ENCODE assay signal across 8 cellular contexts in genomic region chr10:80530251-80530650, GRCh38. TPM values are rescaled to one million over a fixed set of nuclear protein-coding genes. Genes with fewer than 3 reads are reported as not detected.
DNase-seq lines count a peak whose midpoint lies in the region; ATAC-seq and TF ChIP-seq lines count a peak whose summit lies in the region.

No MANE protein-coding gene starts in this region.

- no peak overlapping the region for H3K9ac ChIP-seq in Karpas-422 (ENCODE audit: low read length)

- H3K27ac ChIP-seq in right atrium auricular region (no peak overlapping the region), Karpas-422 (ENCODE audit: low read length) (no peak overlapping the region), sigmoid colon (no peak overlapping the region), tibial artery (no peak overlapping the region)

- WGBS in sigmoid colon, 2 donors, result 9 to 42% methylated on average over 2 of the region's 2 CpGs

- no peak overlapping the region for H2AFZ ChIP-seq in Karpas-422 (ENCODE audit: low read length)

- intact Hi-C loops in Right ventricle myocardium superior (cut with DNase I) (no loop called here), head of caudate nucleus (cut with DNase I) (no loop called here), sigmoid colon (cut with DNase I) (no loop called here), tibial artery (cut with DNase I; ENCODE audit: low total_unique reads) (no loop called here)

- H3K27me3 ChIP-seq in right atrium auricular region, result no peaks in the 10 kb centered on the region
- no peaks in the 10 kb centered on the region for H3K27me3 ChIP-seq in Karpas-422 (ENCODE audit: low read length)
- no peaks in the 10 kb centered on the region for H3K27me3 ChIP-seq in sigmoid colon
- no peaks in the 10 kb centered on the region for H3K27me3 ChIP-seq in tibial artery

- H3K4me1 Mint-ChIP-seq in activated CD8-positive, alpha-beta T cell treated with anti-CD3 and anti-CD28 coated beads, Interleukin-2, amount 10 ng/mL, durations not matched to agents 7 days and 5 days (ENCODE audit: low read depth), result peaks cover 76% of the 10 kb centered on the region

- H3K36me3 ChIP-seq in right atrium auricular region, result no peaks in the 10 kb centered on the region
- no peaks in the 10 kb centered on the region for H3K36me3 ChIP-seq in Karpas-422 (ENCODE audit: insufficient read depth, low read length)
- H3K36me3 ChIP-seq in sigmoid colon, result no peaks in the 10 kb centered on the region
- H3K36me3 ChIP-seq in tibial artery, result no peaks in the 10 kb centered on the region

- no peaks in the 10 kb centered on the region for H3K9me2 ChIP-seq in Karpas-422 (replicated peaks; ENCODE audit: insufficient read depth, low read length)

- H3K4me3 ChIP-seq in right atrium auricular region, result no peak overlapping the region
- H3K4me3 ChIP-seq in Karpas-422 (ENCODE audit: low read length), result no peak overlapping the region
- no peak overlapping the region for H3K4me3 ChIP-seq in sigmoid colon
- H3K4me3 ChIP-seq in tibial artery, result no peak overlapping the region

- H4K20me1 ChIP-seq in Karpas-422 (ENCODE audit: insufficient read depth, low read depth, low read length), result no peaks in the 10 kb centered on the region

- no peak for TF ChIP-seq EP300 in sigmoid colon (IDR thresholded peaks at IDR 0.05)

- no peaks in the 10 kb centered on the region for H3K27me3 Mint-ChIP-seq in activated CD8-positive, alpha-beta T cell treated with anti-CD3 and anti-CD28 coated beads, Interleukin-2, amount 10 ng/mL, durations not matched to agents 7 days and 5 days (ENCODE audit: low read depth)

- H3K9me3 ChIP-seq in right atrium auricular region (no peaks in the 10 kb centered on the region), Karpas-422 (ENCODE audit: low read length) (no peaks in the 10 kb centered on the region), sigmoid colon (no peaks in the 10 kb centered on the region), tibial artery (no peaks in the 10 kb centered on the region)

- no peak for TF ChIP-seq POLR2A in sigmoid colon (IDR thresholded peaks at IDR 0.05)

- no peaks in the 10 kb centered on the region for H3K79me2 ChIP-seq in Karpas-422 (ENCODE audit: low read length)

- TF ChIP-seq CTCF in right atrium auricular region (IDR thresholded peaks at IDR 0.05), result no peak
- TF ChIP-seq CTCF in sigmoid colon (IDR thresholded peaks at IDR 0.05), result no peak
- no peak for TF ChIP-seq CTCF in tibial artery (IDR thresholded peaks at IDR 0.05)

- peak overlapping the region; percentile 61 for H3K4me3 Mint-ChIP-seq in activated CD8-positive, alpha-beta T cell treated with anti-CD3 and anti-CD28 coated beads, Interleukin-2, amount 10 ng/mL, durations not matched to agents 7 days and 5 days

- CTCF ChIA-PET in activated CD8-positive, alpha-beta T cell treated with anti-CD3 and anti-CD28 coated beads, Interleukin-2, amount 10 ng/mL, durations not matched to agents 7 days and 5 days (lab: Charles Lee), result interaction anchor here (1.0 to 6.9 kb wide), 16 partner anchors 10 to 150 kb away, joined by 3 to 31 read pairs (median 6); no protein-coding TSS in a partner anchor

- DNase-seq in Right ventricle myocardium superior, result no peak
- no peak for DNase-seq in right atrium auricular region (ENCODE audit: low spot score)
- DNase-seq in Karpas-422, result peak; percentile 51
- DNase-seq in activated CD8-positive, alpha-beta T cell treated with anti-CD3 and anti-CD28 coated beads, Interleukin-2, amount 10 ng/mL, durations not matched to agents 7 days and 5 days, result peak; percentile 69
- DNase-seq in head of caudate nucleus, result peak in 31 of 42 donors; percentile 25 to 70 (median 46)
- peak in 5 of 6 experiments; percentile 14 to 40 (median 27) for DNase-seq in stimulated activated naive CD4-positive, alpha-beta T cell (lab: John Stamatoyannopoulos, UW)
- DNase-seq in sigmoid colon, result no peak
- DNase-seq in tibial artery, result no peak

- ATAC-seq in Right ventricle myocardium superior (ENCODE audit: poor library complexity), result peak; percentile 56
- ATAC-seq in activated CD8-positive, alpha-beta T cell treated with anti-CD3 and anti-CD28 coated beads, Interleukin-2, amount 10 ng/mL, durations not matched to agents 7 days and 5 days, result peak; percentile 61

- peaks cover 0 to 20% of the 10 kb centered on the region in 2 donors for H3K4me1 ChIP-seq in right atrium auricular region
- no peaks in the 10 kb centered on the region for H3K4me1 ChIP-seq in Karpas-422 (ENCODE audit: low read length)
- H3K4me1 ChIP-seq in sigmoid colon, result no peaks in the 10 kb centered on the region
- H3K4me1 ChIP-seq in tibial artery, result no peaks in the 10 kb centered on the region

- peaks cover 26% of the 10 kb centered on the region for H3K36me3 Mint-ChIP-seq in activated CD8-positive, alpha-beta T cell treated with anti-CD3 and anti-CD28 coated beads, Interleukin-2, amount 10 ng/mL, durations not matched to agents 7 days and 5 days (ENCODE audit: low read depth)

- peak overlapping the region; percentile 97 for H3K27ac Mint-ChIP-seq in activated CD8-positive, alpha-beta T cell treated with anti-CD3 and anti-CD28 coated beads, Interleukin-2, amount 10 ng/mL, durations not matched to agents 7 days and 5 days

- POLR2A ChIA-PET in activated CD8-positive, alpha-beta T cell treated with anti-CD3 and anti-CD28 coated beads, Interleukin-2, amount 10 ng/mL, durations not matched to agents 7 days and 5 days (lab: Charles Lee), result interaction anchor here (1.8 kb wide), 1 partner anchor 19 kb away, joined by 7 read pairs; no protein-coding TSS in a partner anchor

- no peaks in the 10 kb centered on the region for H3K9me3 Mint-ChIP-seq in activated CD8-positive, alpha-beta T cell treated with anti-CD3 and anti-CD28 coated beads, Interleukin-2, amount 10 ng/mL, durations not matched to agents 7 days and 5 days (ENCODE audit: insufficient read depth)

- no peak overlapping the region for H3K4me2 ChIP-seq in Karpas-422 (ENCODE audit: low read depth, low read length, poor library complexity, severe bottlenecking)

RNA-seq across cellular contexts. Expression of gene SH2D4B, which starts 7.5 kb away (rescaled TPM):
- total RNA-seq in Right ventricle myocardium superior (not detected), right atrium auricular region (under 1 TPM in 1 of 2 donors, not detected in 1; 0.12 TPM), sigmoid colon (under 1 TPM in 1 of 4 donors, not detected in 3; 0.33 TPM)
- total RNA-seq in Karpas-422 (2014; rRNA removed; shearing (Covaris generic); ENCODE audit: low replicate concordance), result 0.07 TPM in 1 of 2 replicates, not detected in the other
- under 1 TPM; 0.13 to 0.21 TPM for total RNA-seq in activated CD8-positive, alpha-beta T cell treated with anti-CD3 and anti-CD28 coated beads, Interleukin-2, amount 10 ng/mL, durations not matched to agents 7 days and 5 days
- under 1 TPM in 1 of 3 donors, not detected in 2; 0.06 TPM for polyA plus RNA-seq in sigmoid colon

Comparison
In these comparisons a context has a peak if more than half of its experiments do, and no peak if none do; other contexts are left out.
1. DNase-seq: peak in Karpas-422 (single experiment), activated CD8-positive, alpha-beta T cell treated with anti-CD3 and anti-CD28 coated beads, Interleukin-2, amount 10 ng/mL, durations not matched to agents 7 days and 5 days (single experiment), head of caudate nucleus (31 of 42) and stimulated activated naive CD4-positive, alpha-beta T cell (5 of 6); none in Right ventricle myocardium superior (single experiment), right atrium auricular region (single experiment), sigmoid colon (single experiment) and tibial artery (0 of 2).